ENCODE assay signal across 17 cellular contexts in genomic region chr2:181268174-181268867, GRCh38.
DNase-seq lines count a peak whose midpoint lies in the region; ATAC-seq, FAIRE-seq and TF ChIP-seq lines count a peak whose summit lies in the region.
"Had no signal": no experiment of that assay in that cellular context is flagged by ENCODE, and none has a peak within 500 bp of the region (broad histone marks: within the 10 kb centered on the region; RNA-seq: fewer than 3 reads in every experiment).

No MANE protein-coding gene starts in this region.

- no peak overlapping the region for H3K4me3 ChIP-seq in aorta (ENCODE audit: low read length in 2 of 2)
- H3K4me3 ChIP-seq: GM23338, mucosa of descending colon, SK-N-MC had no signal

- DNase-seq in GM12891 (ENCODE audit: insufficient read length, low spot score) (no peak), NCI-H2171 treated with DMSO at 0.1 percent for 48 hours (lab: John Stamatoyannopoulos, UW) (peak; percentile 74), AG08396 (ENCODE audit: low spot score) (no peak), aorta (no peak), pons (ENCODE audit: low spot score) (no peak), dedifferentiated amniotic fluid mesenchymal stem cell (ENCODE audit: extremely low spot score) (no peak)
- DNase-seq: activated B cell treated with CpG ODN at 0.5 μM for 24 hours, DMS79, mucosa of descending colon, NCI-H1092, NCI-H69 had no signal

- no peak overlapping the region for H3K27ac ChIP-seq in aorta (ENCODE audit: low read depth in 1 of 2, low read length in 2 of 2)
- H3K27ac ChIP-seq: SK-N-MC had no signal

- ATAC-seq in GM19351 (IDR thresholded peaks at IDR 0.05; ENCODE audit: unreplicated experiment) (peak; percentile 64), HG02973 (IDR thresholded peaks at IDR 0.05; ENCODE audit: unreplicated experiment) (peak; percentile 78), aorta (ENCODE audit: low FRiP score) (no peak)
- ATAC-seq: GM23338, mucosa of descending colon had no signal

- H3K9me3 ChIP-seq in aorta (ENCODE audit: control insufficient read depth, low read length) = no peaks in the 10 kb centered on the region
- H3K9me3 ChIP-seq: mucosa of descending colon had no signal

- intact Hi-C loops in aorta (cut with DNase I) = no loop called here

- H3K27me3 ChIP-seq in aorta (ENCODE audit: control insufficient read depth in 1 of 2, insufficient read depth in 2 of 2, low read length in 1 of 2) = no peaks in the 10 kb centered on the region

- peak; percentile 41 for FAIRE-seq in GM12891 (lab: Jason Lieb, UNC)
- FAIRE-seq: astrocyte, islet of Langerhans had no signal

- no peaks in the 10 kb centered on the region for H3K36me3 ChIP-seq in aorta (ENCODE audit: control insufficient read depth in 1 of 2, insufficient read depth in 2 of 2, low read length in 1 of 2)

- TF ChIP-seq POLR2A in GM12891 (IDR thresholded peaks at IDR 0.05; ENCODE audit: low read depth, low read length) = no peak

- WGBS in aorta, 2 donors = 56 to 64% methylated on average over 3 of the region's 3 CpGs

- H3K4me1 ChIP-seq in aorta (ENCODE audit: control insufficient read depth in 1 of 2, insufficient read depth in 2 of 2, low read length in 2 of 2) = no peaks in the 10 kb centered on the region

TF ChIP-seq in GM12891, 5 proteins besides CTCF, POLR2A, EP300 and RAD21:
- TF ChIP-seq PAX5 (IDR thresholded peaks at IDR 0.05; ENCODE audit: insufficient read depth, low read length, severe bottlenecking) = no peak
- no peak for TF ChIP-seq POU2F2 (IDR thresholded peaks at IDR 0.05; ENCODE audit: low read depth, low read length)
- TF ChIP-seq TAF1 (IDR thresholded peaks at IDR 0.05; ENCODE audit: low read depth, low read length) = no peak
- no peak for TF ChIP-seq POLR2AphosphoS5 (IDR thresholded peaks at IDR 0.05; ENCODE audit: low read depth, low read length)
- no peak for TF ChIP-seq SPI1 (IDR thresholded peaks at IDR 0.05; ENCODE audit: low read depth, low read length)
